Comparison of ENCODE assay signal across 20 cellular contexts in genomic region chr6:25990172-25990873, GRCh38. TPM values are rescaled to one million over a fixed set of nuclear protein-coding genes. Genes with fewer than 3 reads are reported as not detected.
DNase-seq lines count a peak whose midpoint lies in the region; ATAC-seq and TF ChIP-seq lines count a peak whose summit lies in the region.
"Had no signal": no experiment of that assay in that cellular context is flagged by ENCODE, and none has a peak within 500 bp of the region (broad histone marks: within the 10 kb centered on the region; RNA-seq: fewer than 3 reads in every experiment).

No MANE protein-coding gene starts in this region.

- ATAC-seq in WTC11, result no peak
- no peak for ATAC-seq in GM21515 (IDR thresholded peaks at IDR 0.05; ENCODE audit: unreplicated experiment)
- ATAC-seq: Panc1 had no signal

- H3K36me3 ChIP-seq in CD4-positive, alpha-beta memory T cell (ENCODE audit: insufficient read depth, low read length), result no peaks in the 10 kb centered on the region
- peaks cover 3 to 36% of the 10 kb centered on the region in 2 experiments for H3K36me3 ChIP-seq in mesenchymal stem cell (ENCODE audit: control insufficient read depth in 1 of 2, insufficient read depth in 2 of 2, low read depth in 1 of 2, low read length in 2 of 2)

- no peak overlapping the region for H3K23ac ChIP-seq in mesenchymal stem cell (ENCODE audit: low read length in 2 of 2)

- CTCF ChIA-PET in CD4-positive, alpha-beta memory T cell (lab: Charles Lee; ENCODE audit: partially characterized antibody), result interaction anchor here (0.6 to 5.0 kb wide), 9 partner anchors 11 to 201 kb away, joined by 3 to 78 read pairs (median 32); partner anchors contain the start of gene TRIM38
- CTCF ChIA-PET in WTC11 (lab: Charles Lee), result interaction anchor here (3.5 kb wide), 1 partner anchor 31 kb away, joined by 19 read pairs; a partner anchor contains a TSS

- H2BK120ac ChIP-seq in mesenchymal stem cell (ENCODE audit: low read depth, low read length), result no peak overlapping the region

- peak overlapping the region in 1 of 2 experiments; percentile 48 for H3K18ac ChIP-seq in mesenchymal stem cell (ENCODE audit: low read depth in 1 of 2, low read length in 2 of 2)

- H4K91ac ChIP-seq in mesenchymal stem cell (ENCODE audit: low read length), result no peak overlapping the region

- H3K27me3 Mint-ChIP-seq in T-helper 2 cell treated with Interferon-gamma antibody and Interleukin-4, amounts not matched to agents 5 μg/mL and 100 μg/mL, for 36 hours (ENCODE audit: low read depth), result no peaks in the 10 kb centered on the region
- no peaks in the 10 kb centered on the region for H3K27me3 Mint-ChIP-seq in CD4-positive, alpha-beta memory T cell
- no peaks in the 10 kb centered on the region for H3K27me3 Mint-ChIP-seq in WTC11 (ENCODE audit: low read depth)

- peak overlapping the region; percentile 23 for H3K27ac Mint-ChIP-seq in T-helper 2 cell treated with Interferon-gamma antibody and Interleukin-4, amounts not matched to agents 5 μg/mL and 100 μg/mL, for 36 hours
- peak overlapping the region in 6 of 7 donors; percentile 36 to 89 (median 64) for H3K27ac Mint-ChIP-seq in CD4-positive, alpha-beta memory T cell
- H3K27ac Mint-ChIP-seq in WTC11, result no peak overlapping the region

- intact Hi-C loops in CD4-positive, alpha-beta memory T cell (cut with micrococcal nuclease), result loop anchor here (5.0 kb wide), 1 partner anchor 108 kb away; no protein-coding TSS in a partner anchor

- H3K4me1 Mint-ChIP-seq in T-helper 2 cell treated with Interferon-gamma antibody and Interleukin-4, amounts not matched to agents 5 μg/mL and 100 μg/mL, for 36 hours (ENCODE audit: low read depth), result peaks cover 30% of the 10 kb centered on the region
- peaks cover 10 to 23% (median 16%) of the 10 kb centered on the region in 4 donors for H3K4me1 Mint-ChIP-seq in CD4-positive, alpha-beta memory T cell
- H3K4me1 Mint-ChIP-seq in WTC11, result peaks cover 26% of the 10 kb centered on the region

- peaks cover 9% of the 10 kb centered on the region for H3K79me1 ChIP-seq in mesenchymal stem cell (replicated peaks; ENCODE audit: low read length, poor library complexity, severe bottlenecking)

- no peak overlapping the region for H3K9ac ChIP-seq in mesenchymal stem cell (ENCODE audit: low read length)

- H2AFZ ChIP-seq in mesenchymal stem cell (ENCODE audit: low read depth, low read length), result no peak overlapping the region

- H3K9me3 ChIP-seq in CD4-positive, alpha-beta memory T cell (ENCODE audit: control insufficient read depth in 1 of 2, low read length in 2 of 2), result no peaks in the 10 kb centered on the region
- no peaks in the 10 kb centered on the region for H3K9me3 ChIP-seq in mesenchymal stem cell (ENCODE audit: control insufficient read depth, low read length)

- POLR2A ChIA-PET in CD4-positive, alpha-beta memory T cell (lab: Charles Lee; ENCODE audit: partially characterized antibody), result interaction anchor here (1.3 to 4.5 kb wide), 6 partner anchors 13 to 53 kb away, joined by 3 to 75 read pairs (median 28); partner anchors contain the start of gene TRIM38
- POLR2A ChIA-PET in WTC11 (lab: Charles Lee), result interaction anchor here (2.2 kb wide), 1 partner anchor 32 kb away, joined by 6 read pairs; a partner anchor contains a TSS

- H3K27ac ChIP-seq in CD4-positive, alpha-beta memory T cell (ENCODE audit: low read depth, low read length), result no peak overlapping the region
- H3K27ac ChIP-seq in mesenchymal stem cell (ENCODE audit: low read length, poor library complexity, severe bottlenecking), result no peak overlapping the region
- H3K27ac ChIP-seq: 22Rv1 had no signal

- no peak overlapping the region for H2BK5ac ChIP-seq in mesenchymal stem cell (ENCODE audit: low read depth, low read length, poor library complexity, severe bottlenecking)

- peak overlapping the region; percentile 3 to 59 for H2BK12ac ChIP-seq in mesenchymal stem cell (ENCODE audit: low read length in 2 of 2)

- H3K36me3 Mint-ChIP-seq in T-helper 2 cell treated with Interferon-gamma antibody and Interleukin-4, amounts not matched to agents 5 μg/mL and 100 μg/mL, for 36 hours (ENCODE audit: low read depth), result peaks cover 22% of the 10 kb centered on the region
- H3K36me3 Mint-ChIP-seq in CD4-positive, alpha-beta memory T cell, result peaks cover 11 to 29% of the 10 kb centered on the region in 2 donors
- H3K36me3 Mint-ChIP-seq in WTC11, result no peaks in the 10 kb centered on the region

- WGBS in mesenchymal stem cell, result 96% methylated on average over 1 of the region's 2 CpGs

- no peaks in the 10 kb centered on the region for H3K4me1 ChIP-seq in CD4-positive, alpha-beta memory T cell (ENCODE audit: insufficient read depth, low read length)
- H3K4me1 ChIP-seq in mesenchymal stem cell (ENCODE audit: control insufficient read depth, insufficient read depth, low read depth, low read length), result peaks cover 7% of the 10 kb centered on the region

- no peak for TF ChIP-seq CTCF in WTC11 (IDR thresholded peaks at IDR 0.05)

- H3K4ac ChIP-seq in mesenchymal stem cell (ENCODE audit: low read depth in 1 of 2, low read length in 2 of 2), result no peak overlapping the region

- no peak overlapping the region for H4K8ac ChIP-seq in mesenchymal stem cell (ENCODE audit: low read length)

- no peak overlapping the region for H3K14ac ChIP-seq in mesenchymal stem cell (ENCODE audit: low read length in 2 of 2)

- H3K9me3 Mint-ChIP-seq in T-helper 2 cell treated with Interferon-gamma antibody and Interleukin-4, amounts not matched to agents 5 μg/mL and 100 μg/mL, for 36 hours, result no peaks in the 10 kb centered on the region
- H3K9me3 Mint-ChIP-seq in CD4-positive, alpha-beta memory T cell, result no peaks in the 10 kb centered on the region
- no peaks in the 10 kb centered on the region for H3K9me3 Mint-ChIP-seq in WTC11

- no peak overlapping the region for H3K4me2 ChIP-seq in mesenchymal stem cell (ENCODE audit: low read length, poor library complexity, severe bottlenecking)

- no peaks in the 10 kb centered on the region for H3K27me3 ChIP-seq in CD4-positive, alpha-beta memory T cell (ENCODE audit: insufficient read depth, low read length)
- no peaks in the 10 kb centered on the region for H3K27me3 ChIP-seq in mesenchymal stem cell (ENCODE audit: control insufficient read depth in 1 of 2, insufficient read depth in 1 of 2, low read length in 2 of 2)

- no peak overlapping the region for H2AK5ac ChIP-seq in mesenchymal stem cell (ENCODE audit: low read length, severe bottlenecking)

- H3K4me3 ChIP-seq in CD4-positive, alpha-beta memory T cell (ENCODE audit: low read length in 2 of 2), result no peak overlapping the region
- H3K4me3 ChIP-seq in mesenchymal stem cell (ENCODE audit: insufficient read depth in 1 of 2, low read depth in 1 of 2, low read length in 2 of 2), result no peak overlapping the region
- H3K4me3 ChIP-seq: GM23248 had no signal

- H2BK15ac ChIP-seq in mesenchymal stem cell (ENCODE audit: low read depth, poor library complexity, severe bottlenecking), result no peak overlapping the region

- no peak overlapping the region for H3K4me3 Mint-ChIP-seq in T-helper 2 cell treated with Interferon-gamma antibody and Interleukin-4, amounts not matched to agents 5 μg/mL and 100 μg/mL, for 36 hours
- H3K4me3 Mint-ChIP-seq in CD4-positive, alpha-beta memory T cell, result peak overlapping the region in 1 of 8 donors; percentile 60
- H3K4me3 Mint-ChIP-seq in WTC11, result no peak overlapping the region

- DNase-seq in T-helper 2 cell treated with Interferon-gamma antibody and Interleukin-4, amounts not matched to agents 5 μg/mL and 100 μg/mL, for 36 hours (ENCODE audit: low spot score), result no peak
- no peak for DNase-seq in T-helper 2 cell
- DNase-seq in CD4-positive, alpha-beta memory T cell, result no peak
- DNase-seq in WTC11 (ENCODE audit: low spot score), result no peak
- DNase-seq in mesenchymal stem cell, result no peak
- no peak for DNase-seq in NCI-H2227 (lab: John Stamatoyannopoulos, UW; ENCODE audit: unreplicated experiment)
- DNase-seq in NCI-H774 (lab: John Stamatoyannopoulos, UW), result no peak
- DNase-seq: C1 segment of cervical spinal cord, DND-41, GF-D8, GM23248, NCI-H1048, NCI-H1694 treated with DMSO at 0.1 percent for 48 hours, NCI-H446 treated with DMSO at 0.1 percent for 48 hours, Right ventricle myocardium superior had no signal

TF ChIP-seq in WTC11, 78 proteins besides CTCF, POLR2A, EP300 and RAD21:
- TF ChIP-seq USF2 (CRISPR knock-in tag; IDR thresholded peaks at IDR 0.05) (no peak), ZNF121 (CRISPR knock-in tag; IDR thresholded peaks at IDR 0.05) (peak; percentile 53; the same call in 1 of the 2 replicates), HMGA2 (CRISPR knock-in tag; IDR thresholded peaks at IDR 0.05) (peak; percentile 99)
TF ChIP-seq in WTC11: peak in this region for 2.

RNA-seq across cellular contexts. Expression of gene TRIM38, which starts 27.7 kb away (rescaled TPM):
- total RNA-seq in CD4-positive, alpha-beta memory T cell, result 10 to 100 TPM; 37.7 TPM
- polyA plus RNA-seq in CD4-positive, alpha-beta memory T cell, result 10 to 100 TPM in 1 of 2 donors, 1 to 10 TPM in 1; 4.5 to 10.0 TPM
- 1.0 to 1.6 TPM (median 1.1 TPM) in 3 replicates for total RNA-seq in WTC11 (2021)
- 12.8 TPM for polyA plus RNA-seq in mesenchymal stem cell (2013, experiment 1 of 2)
- polyA plus RNA-seq in mesenchymal stem cell (2013, experiment 2 of 2), result 12.3 TPM

RNA-seq across cellular contexts. Expression of gene SLC17A2, which starts 59.8 kb away (rescaled TPM):
- total RNA-seq in CD4-positive, alpha-beta memory T cell, result not detected
- not detected for polyA plus RNA-seq in CD4-positive, alpha-beta memory T cell
- total RNA-seq in WTC11 (2021), result not detected in 3 replicates
- polyA plus RNA-seq in mesenchymal stem cell (2013, experiment 1 of 2), result not detected
- polyA plus RNA-seq in mesenchymal stem cell (2013, experiment 2 of 2), result not detected
- total RNA-seq: GM23248, HT1080, M059J, Right ventricle myocardium superior had no signal
- polyA plus RNA-seq: GM23248 had no signal

Comparison
In these comparisons a context has a peak if more than half of its experiments do, and no peak if none do; other contexts are left out.
1. RNA of gene TRIM38, which starts 27.7 kb away (total RNA-seq): 37.7 TPM in CD4-positive, alpha-beta memory T cell; 1.0 to 1.6 TPM in WTC11; every median in the first group is over 10 times any median in the second.